19 cellular contexts compared by ENCODE assay signal in genomic region chr20:34043025-34043424, GRCh38. TPM values are rescaled to one million over a fixed set of nuclear protein-coding genes. Genes with fewer than 3 reads are reported as not detected.
DNase-seq lines count a peak whose midpoint lies in the region; ATAC-seq and TF ChIP-seq lines count a peak whose summit lies in the region.
"Had no signal": no experiment of that assay in that cellular context is flagged by ENCODE, and none has a peak within 500 bp of the region (broad histone marks: within the 10 kb centered on the region; RNA-seq: fewer than 3 reads in every experiment).

No MANE protein-coding gene starts in this region.

- POLR2A ChIA-PET in activated B cell treated with CpG ODN at 0.5 μM for 24 hours (lab: Charles Lee) (interaction anchor here (1.2 kb wide), 1 partner anchor 264 kb away, joined by 3 read pairs; no protein-coding TSS in a partner anchor), HEK293T (lab: Yijun Ruan, JAX) (no interaction called here)
- POLR2A ChIA-PET in naive thymus-derived CD8-positive, alpha-beta T cell (lab: Charles Lee), result interaction anchor here (1.0 kb wide), 1 partner anchor 49 kb away, joined by 4 read pairs; the partner anchor contains the start of gene RALY

- no peaks in the 10 kb centered on the region for H3K27me3 Mint-ChIP-seq in natural killer cell (ENCODE audit: low read depth in 2 of 2)
- H3K27me3 Mint-ChIP-seq in natural killer cell treated with Interleukin-12 subunit alpha and Interleukin-12 subunit beta and Interleukin-15 and Interleukin-18, amount 100 ng/mL, for 72 hours, result no peaks in the 10 kb centered on the region
- no peaks in the 10 kb centered on the region for H3K27me3 Mint-ChIP-seq in activated B cell treated with CpG ODN at 0.5 μM for 24 hours
- H3K27me3 Mint-ChIP-seq in naive thymus-derived CD8-positive, alpha-beta T cell, result no peaks in the 10 kb centered on the region

- peaks cover 85 to 87% of the 10 kb centered on the region in 2 donors for H3K4me1 Mint-ChIP-seq in natural killer cell
- peaks cover 72 to 78% of the 10 kb centered on the region in 2 donors for H3K4me1 Mint-ChIP-seq in natural killer cell treated with Interleukin-12 subunit alpha and Interleukin-12 subunit beta and Interleukin-15 and Interleukin-18, amount 100 ng/mL, for 72 hours (ENCODE audit: low read depth in 2 of 2)
- peaks cover 52% of the 10 kb centered on the region for H3K4me1 Mint-ChIP-seq in activated B cell treated with CpG ODN at 0.5 μM for 24 hours
- peaks cover 62 to 95% (median 90%) of the 10 kb centered on the region in 4 donors for H3K4me1 Mint-ChIP-seq in naive thymus-derived CD8-positive, alpha-beta T cell

- H3K4me3 Mint-ChIP-seq in natural killer cell (no peak overlapping the region), activated B cell treated with CpG ODN at 0.5 μM for 24 hours (no peak overlapping the region)
- no peak overlapping the region for H3K4me3 Mint-ChIP-seq in natural killer cell treated with Interleukin-12 subunit alpha and Interleukin-12 subunit beta and Interleukin-15 and Interleukin-18, amount 100 ng/mL, for 72 hours
- H3K4me3 Mint-ChIP-seq in naive thymus-derived CD8-positive, alpha-beta T cell, result no peak overlapping the region

- H3K27ac Mint-ChIP-seq in natural killer cell (peak overlapping the region; percentile 74 to 76), activated B cell treated with CpG ODN at 0.5 μM for 24 hours (peak overlapping the region; percentile 30)
- H3K27ac Mint-ChIP-seq in natural killer cell treated with Interleukin-12 subunit alpha and Interleukin-12 subunit beta and Interleukin-15 and Interleukin-18, amount 100 ng/mL, for 72 hours, result peak overlapping the region in 1 of 2 donors; percentile 15
- peak overlapping the region; percentile 28 to 95 (median 55) for H3K27ac Mint-ChIP-seq in naive thymus-derived CD8-positive, alpha-beta T cell

- H3K36me3 Mint-ChIP-seq in natural killer cell (no peaks in the 10 kb centered on the region), activated B cell treated with CpG ODN at 0.5 μM for 24 hours (ENCODE audit: low read depth) (peaks cover 43% of the 10 kb centered on the region)
- no peaks in the 10 kb centered on the region for H3K36me3 Mint-ChIP-seq in natural killer cell treated with Interleukin-12 subunit alpha and Interleukin-12 subunit beta and Interleukin-15 and Interleukin-18, amount 100 ng/mL, for 72 hours
- H3K36me3 Mint-ChIP-seq in naive thymus-derived CD8-positive, alpha-beta T cell, result peaks cover 0 to 35% (median 2%) of the 10 kb centered on the region in 3 donors

- intact Hi-C loops in natural killer cell (cut with micrococcal nuclease), result loop anchor here (10.0 kb wide), 1 partner anchor 48 kb away; the partner anchor contains the start of gene RALY
- intact Hi-C loops in activated B cell treated with CpG ODN at 0.5 μM for 24 hours (cut with micrococcal nuclease), result no loop called here

- no peak for TF ChIP-seq CTCF in natural killer cell (IDR thresholded peaks at IDR 0.05)
- TF ChIP-seq CTCF in activated B cell treated with CpG ODN at 0.5 μM for 24 hours (IDR thresholded peaks at IDR 0.05), result no peak

- DNase-seq in natural killer cell, result no peak
- no peak for DNase-seq in natural killer cell treated with Interleukin-12 subunit alpha and Interleukin-12 subunit beta and Interleukin-15 and Interleukin-18, amount 100 ng/mL, for 72 hours (ENCODE audit: low spot score)
- DNase-seq in activated B cell treated with CpG ODN at 0.5 μM for 24 hours, result no peak
- no peak for DNase-seq in naive thymus-derived CD8-positive, alpha-beta T cell
- no peak for DNase-seq in HEK293T (ENCODE audit: extremely low spot score)
- no peak for DNase-seq in HT-29 (ENCODE audit: low spot score)
- DNase-seq: activated CD4-positive, alpha-beta T cell treated with anti-CD3 and anti-CD28 coated beads for 4 hours; activated effector memory CD4-positive, alpha-beta T cell treated with Interleukin-2 at 50 U/mL for 16 hours; Caco-2; dorsolateral prefrontal cortex; foreskin keratinocyte; hypothalamus; islet precursor cell; NCI-H2081 treated with DMSO at 0.1 percent for 48 hours; spleen; stimulated activated CD4-positive, alpha-beta T cell treated with anti-CD3 and anti-CD28 coated beads, Interleukin-4, amount 100 ng/mL, for 24 hours; stomach; SW 1271 had no signal

- no peaks in the 10 kb centered on the region for H3K9me3 Mint-ChIP-seq in natural killer cell
- H3K9me3 Mint-ChIP-seq in natural killer cell treated with Interleukin-12 subunit alpha and Interleukin-12 subunit beta and Interleukin-15 and Interleukin-18, amount 100 ng/mL, for 72 hours, result no peaks in the 10 kb centered on the region
- H3K9me3 Mint-ChIP-seq in activated B cell treated with CpG ODN at 0.5 μM for 24 hours, result no peaks in the 10 kb centered on the region
- no peaks in the 10 kb centered on the region for H3K9me3 Mint-ChIP-seq in naive thymus-derived CD8-positive, alpha-beta T cell

- CTCF ChIA-PET in activated B cell treated with CpG ODN at 0.5 μM for 24 hours (lab: Charles Lee), result interaction anchor here (1.1 kb wide), 1 partner anchor 9 kb away, joined by 3 read pairs; no protein-coding TSS in a partner anchor
- CTCF ChIA-PET in HEK293T (lab: Yijun Ruan, JAX), result no interaction called here

- ATAC-seq in natural killer cell (no peak), activated B cell treated with CpG ODN at 0.5 μM for 24 hours (ENCODE audit: low read depth) (no peak), HG03469 (IDR thresholded peaks at IDR 0.05; ENCODE audit: unreplicated experiment) (no peak)
- ATAC-seq in natural killer cell treated with Interleukin-12 subunit alpha and Interleukin-12 subunit beta and Interleukin-15 and Interleukin-18, amount 100 ng/mL, for 72 hours, result no peak
- ATAC-seq in naive thymus-derived CD8-positive, alpha-beta T cell, result no peak
- ATAC-seq: foreskin keratinocyte had no signal

TF ChIP-seq in HEK293T, 16 proteins besides CTCF, POLR2A, EP300 and RAD21:
- TF ChIP-seq ARNT (IDR thresholded peaks at IDR 0.05) (no peak), PKNOX1 (IDR thresholded peaks at IDR 0.05) (no peak), CTBP1 (IDR thresholded peaks at IDR 0.05; ENCODE audit: borderline replicate concordance) (no peak), SUZ12 (IDR thresholded peaks at IDR 0.05) (no peak), L3MBTL2 (conservative IDR thresholded peaks at IDR 0.05) (no peak), FOXM1 (IDR thresholded peaks at IDR 0.05; ENCODE audit: borderline replicate concordance) (no peak), ELF4 (IDR thresholded peaks at IDR 0.05) (no peak), FOXA1 (IDR thresholded peaks at IDR 0.05) (no peak), NFRKB (IDR thresholded peaks at IDR 0.05) (no peak), TARDBP (IDR thresholded peaks at IDR 0.05) (no peak), HDGF (IDR thresholded peaks at IDR 0.05; ENCODE audit: borderline replicate concordance) (no peak), FOXK2 (IDR thresholded peaks at IDR 0.05) (no peak)

RNA-seq across cellular contexts. Expression of gene RALY, which starts 49.3 kb away (rescaled TPM):
- total RNA-seq in natural killer cell (100 to 1,000 TPM; 194 to 204 (median 198) TPM), activated B cell treated with CpG ODN at 0.5 μM for 24 hours (116 and 117 TPM in 2 replicates)
- 100 to 1,000 TPM; 158 to 162 TPM for total RNA-seq in natural killer cell treated with Interleukin-12 subunit alpha and Interleukin-12 subunit beta and Interleukin-15 and Interleukin-18, amount 100 ng/mL, for 72 hours
- 100 to 1,000 TPM; 105 to 112 TPM for total RNA-seq in naive thymus-derived CD8-positive, alpha-beta T cell
- 100 to 1,000 TPM; 175 to 211 (median 181) TPM for polyA plus RNA-seq in naive thymus-derived CD8-positive, alpha-beta T cell
- 290 and 301 TPM in 2 replicates for total RNA-seq in HT-29 (2014; rRNA removed; shearing (Covaris generic))
